ENCODE assay signal across 21 cellular contexts in the genomic region with DNA sequence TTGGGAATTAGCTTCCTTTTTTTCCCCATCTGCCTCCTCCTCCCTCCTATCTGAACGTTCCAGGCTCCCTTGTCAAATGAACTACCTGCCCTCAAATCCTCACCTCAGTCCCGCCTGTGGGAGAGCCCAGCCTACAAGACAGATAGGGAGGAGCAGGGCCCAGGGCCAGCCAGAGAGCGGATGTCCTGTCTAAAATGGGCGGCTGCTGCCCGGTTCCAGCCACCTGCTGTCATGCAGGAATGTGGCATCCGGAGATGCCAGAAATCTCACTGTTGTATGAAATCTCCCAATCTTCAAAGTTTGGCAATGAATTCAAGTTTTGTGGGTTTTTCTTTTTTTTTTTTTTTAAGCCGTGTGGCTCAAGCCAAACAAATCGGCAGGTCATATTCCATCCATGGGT.
"Had no signal": no experiment of that assay in that cellular context is flagged by ENCODE, and none has a peak within 500 bp of the region (broad histone marks: within the 10 kb centered on the region; RNA-seq: fewer than 3 reads in every experiment).

No MANE protein-coding gene starts in this region.

- DNase-seq: activated B cell treated with CpG ODN at 0.5 μM for 24 hours; activated CD4-positive, alpha-beta T cell treated with anti-CD3 and anti-CD28 coated beads for 36 hours; activated CD4-positive, alpha-beta T cell treated with anti-CD3 and anti-CD28 coated beads, Interleukin-2, amount 50 U/mL, for 48 hours; activated T-cell treated with anti-CD3 and anti-CD28 coated beads, Interleukin-2, amount 50 U/mL, for 72 hours; cerebellar nuclear complex; cortex of kidney; esophagus squamous epithelium; gastrocnemius medialis; left cardiac atrium; mesendoderm; naive B cell; stimulated activated CD4-positive, alpha-beta T cell treated with anti-CD3 and anti-CD28 coated beads, Interleukin-12 subunit alpha, Interleukin-12 subunit beta, amount 100 ng/mL, for 4 hours; stimulated activated CD4-positive, alpha-beta T cell treated with anti-CD3 and anti-CD28 coated beads, Interleukin-4, amount 100 ng/mL, for 4 hours; stimulated activated naive CD8-positive, alpha-beta T cell treated with anti-CD3 and anti-CD28 coated beads, Interleukin-15, Interleukin-2, amounts not matched to agents 100 U/mL and 50 U/mL, for 24 hours; T-helper 1 cell; T-helper 9 cell had no signal

- H3K4me3 ChIP-seq: esophagus squamous epithelium, gastrocnemius medialis had no signal

- H3K36me3 Mint-ChIP-seq: activated naive CD4-positive, alpha-beta T cell treated with anti-CD3 and anti-CD28 coated beads, Interleukin-2, amount 50 U/mL, for 72 hours; naive B cell had no signal

- H3K9me3 ChIP-seq: esophagus squamous epithelium, gastrocnemius medialis had no signal

- H3K9me3 Mint-ChIP-seq: activated naive CD4-positive, alpha-beta T cell treated with anti-CD3 and anti-CD28 coated beads, Interleukin-2, amount 50 U/mL, for 72 hours; activated T-cell treated with anti-CD3 and anti-CD28 coated beads, Interleukin-2, amount 50 U/mL, for 72 hours; endodermal cell; neural crest cell had no signal

- H3K27ac ChIP-seq: esophagus squamous epithelium, gastrocnemius medialis had no signal

- H3K27ac Mint-ChIP-seq: activated B cell treated with CpG ODN at 0.5 μM for 24 hours; activated CD4-positive, alpha-beta T cell treated with anti-CD3 and anti-CD28 coated beads for 36 hours; activated T-cell treated with anti-CD3 and anti-CD28 coated beads, Interleukin-2, amount 50 U/mL, for 72 hours; endodermal cell had no signal

- H3K36me3 ChIP-seq: esophagus squamous epithelium, gastrocnemius medialis had no signal

- H3K4me1 Mint-ChIP-seq: activated B cell treated with CpG ODN at 0.5 μM for 24 hours, endodermal cell, naive B cell, neural crest cell had no signal

- H3K27me3 ChIP-seq: esophagus squamous epithelium had no signal

- ATAC-seq: activated CD4-positive, alpha-beta T cell treated with anti-CD3 and anti-CD28 coated beads for 36 hours; activated naive CD4-positive, alpha-beta T cell treated with anti-CD3 and anti-CD28 coated beads, Interleukin-2, amount 50 U/mL, for 72 hours; activated T-cell treated with anti-CD3 and anti-CD28 coated beads, Interleukin-2, amount 50 U/mL, for 72 hours; gastrocnemius medialis had no signal

- FAIRE-seq: astrocyte, islet of Langerhans had no signal

- H3K27me3 Mint-ChIP-seq: activated B cell treated with CpG ODN at 0.5 μM for 24 hours had no signal

- H3K4me3 Mint-ChIP-seq: activated B cell treated with CpG ODN at 0.5 μM for 24 hours; activated CD4-positive, alpha-beta T cell treated with anti-CD3 and anti-CD28 coated beads for 36 hours; activated T-cell treated with anti-CD3 and anti-CD28 coated beads, Interleukin-2, amount 50 U/mL, for 72 hours; endodermal cell; naive B cell; neural crest cell had no signal
